Comparison of ENCODE assay signal across 18 cellular contexts in genomic region chr17:18066866-18067265, GRCh38. TPM values are rescaled to one million over a fixed set of nuclear protein-coding genes. Genes with fewer than 3 reads are reported as not detected.
DNase-seq lines count a peak whose midpoint lies in the region; ATAC-seq lines count a peak whose summit lies in the region.
"Had no signal": no experiment of that assay in that cellular context is flagged by ENCODE, and none has a peak within 500 bp of the region (broad histone marks: within the 10 kb centered on the region; RNA-seq: fewer than 3 reads in every experiment).

No MANE protein-coding gene starts in this region.

- DNase-seq in EH (ENCODE audit: low read depth) (peak; percentile 6), myocyte (ENCODE audit: low read depth) (peak; percentile 94), LoVo (ENCODE audit: low spot score) (no peak), NCI-H1417 (lab: John Stamatoyannopoulos, UW) (no peak), NCI-H446 treated with DMSO at 0.1 percent for 48 hours (lab: John Stamatoyannopoulos, UW) (no peak)
- DNase-seq: CD4-positive, alpha-beta memory T cell; DMS153; KG1; NCI-H1436; NCI-H1930; NCI-H345; NCI-H526; PC-3; RPMI8226; SIG-M5 had no signal

- H3K27ac Mint-ChIP-seq in activated T-helper 17 cell treated with anti-CD3 and anti-CD28 coated beads, Interleukin-2, amount 50 U/mL, for 72 hours, result peak overlapping the region; percentile 54

- H3K4me1 Mint-ChIP-seq in activated T-helper 17 cell treated with anti-CD3 and anti-CD28 coated beads, Interleukin-2, amount 50 U/mL, for 72 hours, result no peaks in the 10 kb centered on the region

- H3K4me3 Mint-ChIP-seq in activated T-helper 17 cell treated with anti-CD3 and anti-CD28 coated beads, Interleukin-2, amount 50 U/mL, for 72 hours, result no peak overlapping the region
- H3K4me3 Mint-ChIP-seq: CD4-positive, alpha-beta memory T cell had no signal

- peaks cover 48% of the 10 kb centered on the region for H3K36me3 Mint-ChIP-seq in activated T-helper 17 cell treated with anti-CD3 and anti-CD28 coated beads, Interleukin-2, amount 50 U/mL, for 72 hours (ENCODE audit: low read depth)

- no peak for ATAC-seq in activated T-helper 17 cell treated with anti-CD3 and anti-CD28 coated beads, Interleukin-2, amount 50 U/mL, for 72 hours (replicated peaks)
- ATAC-seq: PC-3, SK-N-SH treated with all-trans-retinoic acid at 6 μM for 48 hours had no signal

- no peaks in the 10 kb centered on the region for H3K27me3 Mint-ChIP-seq in activated T-helper 17 cell treated with anti-CD3 and anti-CD28 coated beads, Interleukin-2, amount 50 U/mL, for 72 hours
- H3K27me3 Mint-ChIP-seq: CD4-positive, alpha-beta memory T cell had no signal

- no peaks in the 10 kb centered on the region for H3K9me3 Mint-ChIP-seq in activated T-helper 17 cell treated with anti-CD3 and anti-CD28 coated beads, Interleukin-2, amount 50 U/mL, for 72 hours

RNA-seq across cellular contexts. Expression of gene DRG2, which starts 20.9 kb away (rescaled TPM):
- total RNA-seq in activated T-helper 17 cell treated with anti-CD3 and anti-CD28 coated beads, Interleukin-2, amount 50 U/mL, for 72 hours, result 10 to 100 TPM; 33.8 to 64.7 TPM
- 52.3 and 67.2 TPM in 2 replicates for total RNA-seq in myocyte
- 38.3 TPM for polyA plus RNA-seq in myocyte (2012)

RNA-seq across cellular contexts. Expression of gene GID4, which starts 27.7 kb away (rescaled TPM):
- total RNA-seq in activated T-helper 17 cell treated with anti-CD3 and anti-CD28 coated beads, Interleukin-2, amount 50 U/mL, for 72 hours, result 1 to 10 TPM; 6.4 to 7.2 TPM
- 13.2 and 13.9 TPM in 2 replicates for total RNA-seq in myocyte
- polyA plus RNA-seq in myocyte (2012), result 9.4 TPM

RNA-seq across cellular contexts. Expression of gene ATPAF2, which starts 27.9 kb away (rescaled TPM):
- 10 to 100 TPM; 30.8 to 33.5 TPM for total RNA-seq in activated T-helper 17 cell treated with anti-CD3 and anti-CD28 coated beads, Interleukin-2, amount 50 U/mL, for 72 hours
- 21.8 and 29.9 TPM in 2 replicates for total RNA-seq in myocyte
- polyA plus RNA-seq in myocyte (2012), result 29.2 TPM

RNA-seq across cellular contexts. Expression of gene MYO15A, which starts 41.7 kb away (rescaled TPM):
- 1 to 10 TPM; 1.0 to 6.0 TPM for total RNA-seq in activated T-helper 17 cell treated with anti-CD3 and anti-CD28 coated beads, Interleukin-2, amount 50 U/mL, for 72 hours
- total RNA-seq in myocyte, result 0.03 and 0.57 TPM in 2 replicates
- 0.30 TPM for polyA plus RNA-seq in myocyte (2012)
- total RNA-seq: Daoy had no signal

Comparison
In these comparisons a context has a peak if more than half of its experiments do, and no peak if none do; other contexts are left out.
1. DNase-seq: peak in EH (single experiment) and myocyte (single experiment); none in LoVo (single experiment), NCI-H1417 (0 of 3) and NCI-H446 treated with DMSO at 0.1 percent for 48 hours (single experiment).